In the genomic region with DNA sequence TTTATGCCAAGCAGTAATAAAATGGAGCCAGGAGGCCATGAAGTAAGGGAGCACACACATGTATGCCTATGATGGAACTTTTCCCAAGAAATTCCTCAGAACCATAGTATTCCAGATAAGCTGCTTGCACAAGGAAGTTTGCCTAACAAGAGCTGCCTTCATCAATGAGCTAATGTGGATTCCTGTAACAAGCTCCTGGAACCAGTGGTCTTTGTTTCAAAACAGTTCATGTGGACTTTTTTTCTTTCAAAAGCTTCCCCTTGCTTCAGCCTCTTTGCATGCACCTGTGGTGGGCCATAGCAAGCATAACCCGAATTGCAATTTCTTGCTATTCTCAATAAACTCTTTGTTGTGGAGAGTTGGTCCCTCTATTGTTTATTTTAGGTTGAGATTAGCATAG, we compare ENCODE assay signal across 18 cellular contexts.
DNase-seq lines count a peak whose midpoint lies in the region; ATAC-seq and TF ChIP-seq lines count a peak whose summit lies in the region.
"Had no signal": no experiment of that assay in that cellular context is flagged by ENCODE, and none has a peak within 500 bp of the region (broad histone marks: within the 10 kb centered on the region; RNA-seq: fewer than 3 reads in every experiment).

No MANE protein-coding gene starts in this region.

- no peak overlapping the region for H3K18ac ChIP-seq in IMR-90 (ENCODE audit: low read depth, low read length)
- no peak overlapping the region for H3K18ac ChIP-seq in mesendoderm (ENCODE audit: low read length)

- H2BK20ac ChIP-seq in IMR-90 (ENCODE audit: low read depth, low read length), result no peak overlapping the region

- H3K4ac ChIP-seq in IMR-90 (ENCODE audit: low read depth, low read length) (no peak overlapping the region), mesendoderm (ENCODE audit: low read depth, low read length) (no peak overlapping the region)

- H3K4me3 ChIP-seq in IMR-90 (ENCODE audit: insufficient read depth, low read depth, low read length), result no peak overlapping the region
- no peak overlapping the region for H3K4me3 ChIP-seq in mesendoderm (ENCODE audit: low read length)

- TF ChIP-seq POLR2A in IMR-90 (IDR thresholded peaks at IDR 0.05; ENCODE audit: low read depth, low read length), result no peak

- H4K5ac ChIP-seq in IMR-90 (ENCODE audit: low read depth, low read length) (no peak overlapping the region), mesendoderm (ENCODE audit: low read length) (no peak overlapping the region)

- POLR2A ChIA-PET in IMR-90 (lab: Charles Lee; ENCODE audit: unreplicated experiment), result no interaction called here

- no peak overlapping the region for H3K9ac ChIP-seq in IMR-90 (ENCODE audit: low read depth, low read length)
- no peak overlapping the region for H3K9ac ChIP-seq in mesendoderm (ENCODE audit: low read length)

- no peak overlapping the region for H2BK5ac ChIP-seq in IMR-90 (ENCODE audit: low read depth, low read length, poor library complexity, severe bottlenecking)
- no peak overlapping the region for H2BK5ac ChIP-seq in mesendoderm (ENCODE audit: low read length)

- no peak for TF ChIP-seq RAD21 in IMR-90 (IDR thresholded peaks at IDR 0.05; ENCODE audit: low read length)

- H3K23ac ChIP-seq in IMR-90 (ENCODE audit: low read depth, low read length), result no peak overlapping the region
- H3K23ac ChIP-seq in mesendoderm (ENCODE audit: low read length), result no peak overlapping the region

- H3K9me3 ChIP-seq in IMR-90 (ENCODE audit: control insufficient read depth, insufficient read depth, low read length), result no peaks in the 10 kb centered on the region
- H3K9me3 ChIP-seq: Caco-2 had no signal

- H3K56ac ChIP-seq in IMR-90 (ENCODE audit: extremely low read depth, insufficient read depth, low read length) (no peak overlapping the region), mesendoderm (ENCODE audit: low read length) (no peak overlapping the region)

- no peak overlapping the region for H4K8ac ChIP-seq in IMR-90 (ENCODE audit: low read depth in 2 of 2, low read length in 2 of 2)
- no peak overlapping the region for H4K8ac ChIP-seq in mesendoderm (ENCODE audit: low read depth, low read length)

- H4K91ac ChIP-seq in IMR-90 (ENCODE audit: insufficient read depth, low read depth, low read length), result no peak overlapping the region

- H2AK9ac ChIP-seq in IMR-90 (replicated peaks; ENCODE audit: low read depth, low read length, poor library complexity), result no peak overlapping the region

- H2BK15ac ChIP-seq in IMR-90 (ENCODE audit: low read depth, low read length), result no peak overlapping the region
- no peak overlapping the region for H2BK15ac ChIP-seq in mesendoderm (replicated peaks; ENCODE audit: low read depth)

- H2BK120ac ChIP-seq in IMR-90 (ENCODE audit: low read depth, low read length) (no peak overlapping the region), mesendoderm (ENCODE audit: low read depth, low read length) (no peak overlapping the region)

- DNase-seq in ELF-1 (ENCODE audit: low read depth, low spot score) (peak; percentile 13), IMR-90 (peak; percentile 33), fibroblast of peridontal ligament (ENCODE audit: extremely low read depth) (peak; percentile 49), mesendoderm (peak; percentile 56), SW 1271 (lab: John Stamatoyannopoulos, UW) (no peak), T-helper 2 cell (no peak), NCI-H524 treated with DMSO at 0.1 percent for 48 hours (lab: John Stamatoyannopoulos, UW) (no peak)
- DNase-seq: AML-193, Caco-2, DMS53, Karpas-422, MM.1S, NCI-H1105, NCI-H1694 treated with DMSO at 0.1 percent for 48 hours, NCI-H446, NCI-H774, SHP77 had no signal

- no peak overlapping the region for H3K4me2 ChIP-seq in IMR-90 (ENCODE audit: low read depth, low read length)
- no peak overlapping the region for H3K4me2 ChIP-seq in mesendoderm (ENCODE audit: low read length)

- H3K36me3 ChIP-seq in IMR-90 (ENCODE audit: control insufficient read depth, insufficient read depth, low read length), result no peaks in the 10 kb centered on the region
- H3K36me3 ChIP-seq in mesendoderm (ENCODE audit: control insufficient read depth, insufficient read depth, low read length), result no peaks in the 10 kb centered on the region

- BruUV-seq in IMR-90 (replicated peaks; lab: Mats Ljungman, UMichigan), result no TSS peak

- CTCF ChIA-PET in IMR-90 (lab: Yijun Ruan, JAX), result interaction anchor here (1.0 kb wide), 1 partner anchor 10 kb away, joined by 3 read pairs; no protein-coding TSS in a partner anchor

- H3K27me3 ChIP-seq in IMR-90 (ENCODE audit: control insufficient read depth, insufficient read depth, low read length) (no peaks in the 10 kb centered on the region), mesendoderm (ENCODE audit: insufficient read depth, low read length, poor library complexity) (no peaks in the 10 kb centered on the region)

- no peaks in the 10 kb centered on the region for H3K9me1 ChIP-seq in IMR-90 (ENCODE audit: insufficient read depth, low read length)

- intact Hi-C loops in IMR-90 (cut with micrococcal nuclease), result no loop called here

- in situ Hi-C loops in IMR-90 (cut with MboI; ENCODE audit: low sequenced_read_pairs), result no loop called here

- H3K79me1 ChIP-seq in IMR-90 (ENCODE audit: low read depth in 1 of 2, low read length in 2 of 2), result peaks cover 0 to 6% of the 10 kb centered on the region in 2 experiments; a peak in 1 of 4 replicates
- H3K79me1 ChIP-seq in mesendoderm (ENCODE audit: low read length), result no peaks in the 10 kb centered on the region

- no CpG with 5 or more reads among the region's 1 CpG for WGBS in IMR-90 (ENCODE audit: extremely low coverage in 2 of 2, insufficient read length in 1 of 2), 2 experiments
- WGBS in mesendoderm (ENCODE audit: extremely low coverage, insufficient coverage, low lambda C conversion rate), result no CpG with 5 or more reads among the region's 1 CpG

- no peak for ATAC-seq in IMR-90 (ENCODE audit: low read depth)
- no peak for ATAC-seq in GM19395 (IDR thresholded peaks at IDR 0.05; ENCODE audit: unreplicated experiment)

- H4K20me1 ChIP-seq in IMR-90 (ENCODE audit: insufficient read depth, low read length), result no peaks in the 10 kb centered on the region

- no peak overlapping the region for H2AFZ ChIP-seq in IMR-90 (replicated peaks; ENCODE audit: low read length, poor library complexity)

- no peaks in the 10 kb centered on the region for H3K4me1 ChIP-seq in IMR-90 (ENCODE audit: control insufficient read depth, insufficient read depth, low read length)
- H3K4me1 ChIP-seq in mesendoderm (ENCODE audit: control insufficient read depth, low read depth, low read length), result peaks cover 2% of the 10 kb centered on the region

- H3K14ac ChIP-seq in IMR-90 (replicated peaks; ENCODE audit: low read depth, low read length), result no peak overlapping the region

- H2AK5ac ChIP-seq in IMR-90 (ENCODE audit: low read depth, low read length) (no peak overlapping the region), mesendoderm (ENCODE audit: low read length) (no peak overlapping the region)

- H3K27ac ChIP-seq in IMR-90 (ENCODE audit: insufficient read depth, low read length) (no peak overlapping the region), mesendoderm (ENCODE audit: low read depth, low read length) (no peak overlapping the region)

- dilution Hi-C loops in IMR-90 (cut with HindIII; ENCODE audit: low sequenced_read_pairs, unreplicated experiment), result no loop called here

- TF ChIP-seq CTCF in IMR-90 (conservative IDR thresholded peaks at IDR 0.05; ENCODE audit: low read depth, low read length), result no peak

- no peaks in the 10 kb centered on the region for H3K79me2 ChIP-seq in mesendoderm (ENCODE audit: control insufficient read depth, insufficient read depth, low read length)

TF ChIP-seq in IMR-90, 13 proteins besides CTCF, POLR2A, EP300 and RAD21:
- no peak for TF ChIP-seq RFX5 (IDR thresholded peaks at IDR 0.05; ENCODE audit: low read depth, low read length)
- TF ChIP-seq CHD1 (IDR thresholded peaks at IDR 0.05; ENCODE audit: low read depth, low read length), result no peak
- TF ChIP-seq RCOR1 (IDR thresholded peaks at IDR 0.05; ENCODE audit: insufficient replicate concordance, low read length), result no peak
- no peak for TF ChIP-seq MAFK (IDR thresholded peaks at IDR 0.05; ENCODE audit: low read depth, low read length)
- TF ChIP-seq ELK1 (IDR thresholded peaks at IDR 0.05; ENCODE audit: borderline replicate concordance, low read depth, low read length), result no peak
- TF ChIP-seq FOS (IDR thresholded peaks at IDR 0.05; ENCODE audit: low read depth, low read length), result no peak
- no peak for TF ChIP-seq SMC3 (IDR thresholded peaks at IDR 0.05; ENCODE audit: low read depth, low read length)
- TF ChIP-seq USF2 (IDR thresholded peaks at IDR 0.05; ENCODE audit: low read depth, low read length), result no peak
- TF ChIP-seq NFE2L2 (IDR thresholded peaks at IDR 0.05; ENCODE audit: low read depth, low read length), result no peak
- TF ChIP-seq BHLHE40 (IDR thresholded peaks at IDR 0.05; ENCODE audit: low read depth, low read length), result no peak
- TF ChIP-seq MAZ (IDR thresholded peaks at IDR 0.05; ENCODE audit: borderline replicate concordance, low read depth, low read length), result no peak
- TF ChIP-seq MXI1 (IDR thresholded peaks at IDR 0.05; ENCODE audit: borderline replicate concordance, low read depth, low read length), result no peak
- TF ChIP-seq CEBPB (IDR thresholded peaks at IDR 0.05; ENCODE audit: low read depth, low read length), result no peak

Comparison
In these comparisons a context has a peak if more than half of its experiments do, and no peak if none do; other contexts are left out.
1. DNase-seq: peak in ELF-1 (single experiment), IMR-90 (single experiment), fibroblast of peridontal ligament (single experiment) and mesendoderm (single experiment); none in SW 1271 (0 of 2), T-helper 2 cell (0 of 5) and NCI-H524 treated with DMSO at 0.1 percent for 48 hours (single experiment).